11 cellular contexts compared by ENCODE assay signal in genomic region chr20:37758332-37758731, GRCh38.
A peak's percentile ranks its signal among the peaks of the same experiment; 100 is the strongest.
DNase-seq lines count a peak whose midpoint lies in the region; ATAC-seq and TF ChIP-seq lines count a peak whose summit lies in the region.
"Had no signal": no experiment of that assay in that cellular context is flagged by ENCODE, and none has a peak within 500 bp of the region (broad histone marks: within the 10 kb centered on the region; RNA-seq: fewer than 3 reads in every experiment).

No MANE protein-coding gene starts in this region.

- H3K36me3 Mint-ChIP-seq in memory B cell = peaks cover 31% of the 10 kb centered on the region

- DNase-seq in NCI-H146 (lab: John Stamatoyannopoulos, UW) = peak; percentile 67
- DNase-seq in NCI-H146 treated with DMSO at 0.1 percent for 48 hours (lab: John Stamatoyannopoulos, UW; ENCODE audit: unreplicated experiment) = no peak
- peak; percentile 19 for DNase-seq in HuH-7.5 (ENCODE audit: low spot score)
- no peak for DNase-seq in choroid plexus epithelial cell (ENCODE audit: low read depth)
- DNase-seq in memory B cell (ENCODE audit: low spot score in 2 of 2) = no peak
- DNase-seq in vagina (ENCODE audit: extremely low spot score in 2 of 2) = no peak
- no peak for DNase-seq in HK-2 (ENCODE audit: unreplicated experiment)
- DNase-seq: amygdala; stimulated activated CD4-positive, alpha-beta T cell treated with anti-CD3 and anti-CD28 coated beads, Interleukin-12 subunit alpha, Interleukin-12 subunit beta, amount 100 ng/mL, for 4 hours; stimulated activated naive CD8-positive, alpha-beta T cell treated with anti-CD3 and anti-CD28 coated beads, Interleukin-15, Interleukin-2, amounts not matched to agents 100 U/mL and 50 U/mL, for 24 hours had no signal

- H3K4me1 Mint-ChIP-seq in memory B cell = peaks cover 20% of the 10 kb centered on the region

- peak; percentile 40 for TF ChIP-seq CTCF in choroid plexus epithelial cell (conservative IDR thresholded peaks at IDR 0.05; ENCODE audit: low read depth, low read length)
- no peak for TF ChIP-seq CTCF in vagina (IDR thresholded peaks at IDR 0.05)

- no peaks in the 10 kb centered on the region for H3K9me3 ChIP-seq in vagina

- TF ChIP-seq POLR2A in vagina (IDR thresholded peaks at IDR 0.05) = no peak

- no peaks in the 10 kb centered on the region for H3K27me3 ChIP-seq in vagina

- no peaks in the 10 kb centered on the region for H3K4me1 ChIP-seq in vagina

- H3K27ac ChIP-seq in vagina = no peak overlapping the region

- peak overlapping the region; percentile 52 for H3K27ac Mint-ChIP-seq in memory B cell

- H3K4me3 ChIP-seq in choroid plexus epithelial cell (ENCODE audit: low read depth, low read length) = no peak overlapping the region
- H3K4me3 ChIP-seq in vagina = no peak overlapping the region

- no peak overlapping the region for H3K4me3 Mint-ChIP-seq in memory B cell

- H3K9me3 Mint-ChIP-seq in memory B cell = no peaks in the 10 kb centered on the region

- peaks cover 0 to 29% of the 10 kb centered on the region in 2 donors for H3K36me3 ChIP-seq in vagina

- ATAC-seq in memory B cell (ENCODE audit: low read depth) (no peak), GM18502 (IDR thresholded peaks at IDR 0.05; ENCODE audit: poor library complexity, unreplicated experiment) (no peak)
- ATAC-seq: stimulated activated naive CD8-positive, alpha-beta T cell treated with anti-CD3 and anti-CD28 coated beads, Interleukin-15, Interleukin-2, amounts not matched to agents 100 U/mL and 50 U/mL, for 24 hours had no signal

- intact Hi-C loops in vagina (cut with DNase I) = no loop called here

- H3K27me3 Mint-ChIP-seq in memory B cell = no peaks in the 10 kb centered on the region

Comparison
In these comparisons a context has a peak if more than half of its experiments do, and no peak if none do; other contexts are left out.
1. DNase-seq: peak in NCI-H146 (single experiment) and HuH-7.5 (single experiment); none in NCI-H146 treated with DMSO at 0.1 percent for 48 hours (single experiment), choroid plexus epithelial cell (single experiment), memory B cell (0 of 2), vagina (0 of 2) and HK-2 (single experiment).